In genomic region chr22:18115844-18116480, GRCh38 we compare ENCODE assay signal across 23 cellular contexts. TPM values are rescaled to one million over a fixed set of nuclear protein-coding genes. Genes with fewer than 3 reads are reported as not detected.
DNase-seq lines count a peak whose midpoint lies in the region; ATAC-seq, FAIRE-seq and TF ChIP-seq lines count a peak whose summit lies in the region.
"Had no signal": no experiment of that assay in that cellular context is flagged by ENCODE, and none has a peak within 500 bp of the region (broad histone marks: within the 10 kb centered on the region; RNA-seq: fewer than 3 reads in every experiment).

No MANE protein-coding gene starts in this region.

- CTCF ChIA-PET in K562 (lab: Yijun Ruan, JAX; ENCODE audit: low intra/inter-chr PET ratio) = no interaction called here

- BruUV-seq in K562 (replicated peaks; lab: Mats Ljungman, UMichigan) = no TSS peak

- WGBS in K562 (ENCODE audit: insufficient coverage, low coverage, missing lambda C conversion rate) = 31% methylated on average over 9 of the region's 9 CpGs

- H2AFZ ChIP-seq in K562 (ENCODE audit: low read depth, low read length) = no peak overlapping the region
- H2AFZ ChIP-seq: GM23338 had no signal

- TF ChIP-seq EP300 in K562 (IDR thresholded peaks at IDR 0.05; ENCODE audit: low read length) = no peak

- FAIRE-seq in K562 (lab: Jason Lieb, UNC) = no peak
- no peak for FAIRE-seq in RCC 7860 (lab: Jason Lieb, UNC)
- FAIRE-seq: GM18507 had no signal

- H3K9me1 ChIP-seq in K562 (ENCODE audit: control insufficient read depth, insufficient read depth, low read length) = no peaks in the 10 kb centered on the region

- POLR2A ChIA-PET in K562 (lab: Yijun Ruan, JAX) = interaction anchor here (0.9 kb wide), 1 partner anchor 9 kb away, joined by 3 read pairs; no protein-coding TSS in a partner anchor

- no peaks in the 10 kb centered on the region for H3K9me3 ChIP-seq in BLaER1 treated with 17β-estradiol and CSF1 and Interleukin-3, amounts not matched to agents 10 nM and 100 nM (replicated peaks in 1 of 11)
- H3K9me3 ChIP-seq in K562 (replicated peaks; ENCODE audit: control insufficient read depth, insufficient read depth, low read depth, low read length) (no peaks in the 10 kb centered on the region), right atrium auricular region (no peaks in the 10 kb centered on the region), gastrocnemius medialis (no peaks in the 10 kb centered on the region)

- intact Hi-C loops in K562 (cut with micrococcal nuclease) = no loop called here
- intact Hi-C loops in gastrocnemius medialis (cut with DNase I; ENCODE audit: low total_unique reads) = loop anchor here (10.0 kb wide), 2 partner anchors 741 to 1169 kb away; no protein-coding TSS in a partner anchor

- DNase-seq in K562 (ENCODE audit: extremely low read depth in 1 of 4, low spot score in 3 of 4) (no peak), right atrium auricular region (ENCODE audit: low spot score) (no peak), gastrocnemius medialis (peak; percentile 60 to 73), erythroblast (lab: John Stamatoyannopoulos, UW) (no peak), germinal center (ENCODE audit: low spot score) (no peak), RCC 7860 (ENCODE audit: low spot score) (no peak)
- DNase-seq: AML-193, COR-L47, DMS79 treated with DMSO at 0.1 percent for 48 hours, HCEC 1CT, Karpas-422, NCI-H1417, NCI-H1694 treated with DMSO at 0.1 percent for 48 hours, NCI-H2081 treated with DMSO at 0.1 percent for 48 hours, NCI-H2171 treated with DMSO at 0.1 percent for 48 hours, NCI-H526 treated with DMSO at 0.1 percent for 48 hours, OCI-M1 had no signal

- H4K20me1 ChIP-seq in BLaER1 treated with 17β-estradiol and CSF1 and Interleukin-3, amounts not matched to agents 10 nM and 100 nM = peaks cover 18 to 88% (median 53%) of the 10 kb centered on the region in 11 experiments; a peak in 21 of 22 replicates
- 0 out of 2 replicates have a peak, but pooled peaks cover 3% of the 10 kb centered on the region for H4K20me1 ChIP-seq in K562 (replicated peaks; ENCODE audit: control insufficient read depth, insufficient read depth, low read length)

- peak overlapping the region; percentile 48 to 97 (median 93) for H3K4me2 ChIP-seq in BLaER1 treated with 17β-estradiol and CSF1 and Interleukin-3, amounts not matched to agents 10 nM and 100 nM
- no peak overlapping the region for H3K4me2 ChIP-seq in K562 (ENCODE audit: insufficient read depth, low read length)
- H3K4me2 ChIP-seq: GM23338 had no signal

- H3K4me3 ChIP-seq in BLaER1 treated with 17β-estradiol and CSF1 and Interleukin-3, amounts not matched to agents 10 nM and 100 nM = no peak overlapping the region
- H3K4me3 ChIP-seq in K562 (no peak overlapping the region), right atrium auricular region (no peak overlapping the region), gastrocnemius medialis (peak overlapping the region in 1 of 4 donors; percentile 4)
- H3K4me3 ChIP-seq: GM23338, SK-N-MC had no signal

- H3K27ac ChIP-seq in BLaER1 treated with 17β-estradiol and CSF1 and Interleukin-3, amounts not matched to agents 10 nM and 100 nM = no peak overlapping the region
- H3K27ac ChIP-seq in K562 (ENCODE audit: extremely low read depth, low read depth, low read length) (no peak overlapping the region), right atrium auricular region (peak overlapping the region; percentile 83 to 90), gastrocnemius medialis (peak overlapping the region; percentile 87 to 97 (median 94))
- H3K27ac ChIP-seq: SK-N-MC had no signal

- H3K36me3 ChIP-seq in BLaER1 treated with 17β-estradiol and CSF1 and Interleukin-3, amounts not matched to agents 10 nM and 100 nM = no peaks in the 10 kb centered on the region
- H3K36me3 ChIP-seq in K562 (ENCODE audit: control insufficient read depth, insufficient read depth, low read length) = no peaks in the 10 kb centered on the region
- no peaks in the 10 kb centered on the region for H3K36me3 ChIP-seq in right atrium auricular region
- H3K36me3 ChIP-seq in gastrocnemius medialis = no peaks in the 10 kb centered on the region

- in situ Hi-C loops in K562 (cut with MboI) = no loop called here
- in situ Hi-C loops in gastrocnemius medialis (cut with MboI; ENCODE audit: low sequenced_read_pairs in 4 of 4) = no loop called here

- H3K4me1 ChIP-seq in BLaER1 treated with 17β-estradiol and CSF1 and Interleukin-3, amounts not matched to agents 10 nM and 100 nM = peaks cover 63 to 99% (median 93%) of the 10 kb centered on the region in 10 experiments
- H3K4me1 ChIP-seq in K562 (replicated peaks in 1 of 2; ENCODE audit: control insufficient read depth in 2 of 2, insufficient read depth in 2 of 2, low read length in 2 of 2) (peaks cover 0 to 8% of the 10 kb centered on the region in 2 experiments; a peak in 1 of 5 replicates), right atrium auricular region (peaks cover 0 to 63% of the 10 kb centered on the region in 2 donors), gastrocnemius medialis (peaks cover 91 to 98% of the 10 kb centered on the region in 2 donors)

- no peak for TF ChIP-seq POLR2A in K562 (conservative IDR thresholded peaks at IDR 0.05)
- peak; percentile 68 to 71 for TF ChIP-seq POLR2A in gastrocnemius medialis (IDR thresholded peaks at IDR 0.05)
- no peak for TF ChIP-seq POLR2A in erythroblast (IDR thresholded peaks at IDR 0.05; ENCODE audit: low read length)

- ATAC-seq in K562 (no peak), gastrocnemius medialis (peak; percentile 43 to 57), esophagus mucosa (no peak)
- ATAC-seq: GM23338 had no signal

- H3K79me2 ChIP-seq in K562 (ENCODE audit: control insufficient read depth, insufficient read depth, low read length) = no peaks in the 10 kb centered on the region

- H3K27me3 ChIP-seq in BLaER1 treated with 17β-estradiol and CSF1 and Interleukin-3, amounts not matched to agents 10 nM and 100 nM = peaks cover 16 to 99% (median 24%) of the 10 kb centered on the region in 11 experiments
- H3K27me3 ChIP-seq in K562 (ENCODE audit: control insufficient read depth in 2 of 2, insufficient read depth in 2 of 2, low read length in 2 of 2) (peaks cover 15 to 55% of the 10 kb centered on the region in 2 experiments; a peak in 3 of 5 replicates), right atrium auricular region (no peaks in the 10 kb centered on the region), gastrocnemius medialis (no peaks in the 10 kb centered on the region)

- TF ChIP-seq CTCF in K562 (IDR thresholded peaks at IDR 0.05 in 2 of 3, conservative IDR thresholded peaks at IDR 0.05 in 1 of 3; ENCODE audit: insufficient read depth in 2 of 3, low read depth in 1 of 3, low read length in 3 of 3) (no peak), right atrium auricular region (IDR thresholded peaks at IDR 0.05) (no peak), gastrocnemius medialis (IDR thresholded peaks at IDR 0.05 in 4 of 5, conservative IDR thresholded peaks at IDR 0.05 in 1 of 5) (no peak)

- TF ChIP-seq RAD21 in K562 (CRISPR knock-in tag; conservative IDR thresholded peaks at IDR 0.05 in 1 of 2, IDR thresholded peaks at IDR 0.05 in 1 of 2) = no peak

- H3K9ac ChIP-seq in BLaER1 treated with 17β-estradiol and CSF1 and Interleukin-3, amounts not matched to agents 10 nM and 100 nM = no peak overlapping the region
- H3K9ac ChIP-seq in K562 (ENCODE audit: insufficient read depth in 1 of 2, low read depth in 2 of 2, low read length in 2 of 2) = no peak overlapping the region

RNA-seq across cellular contexts. Expression of gene TUBA8, which starts 5.4 kb away (rescaled TPM):
- total RNA-seq in K562 (2011; cell fraction: chromatin; rRNA removed; ENCODE audit: low replicate concordance) = 1.1 and 2.5 TPM in 2 replicates
- total RNA-seq in K562 (2011; cell fraction: nucleolus; rRNA removed) = 0.79 and 1.7 TPM in 2 replicates
- total RNA-seq in K562 (2011; cell fraction: nucleoplasm; rRNA removed) = 1.1 and 1.3 TPM in 2 replicates
- 0.73 and 0.78 TPM in 2 replicates for total RNA-seq in K562 (2014; rRNA removed)
- 0.48 and 0.65 TPM in 2 replicates for total RNA-seq in K562 (2014; rRNA removed; fragmentation: Illumina TruSeq; extraction: Trizol)
- 0.53 and 0.76 TPM in 2 replicates for total RNA-seq in K562 (2015; rRNA removed; fragmentation: Illumina TruSeq; extraction: Trizol)
- total RNA-seq in K562 (2021) = 1.0 and 1.4 TPM in 2 replicates
- polyA plus RNA-seq in K562 (2011; rRNA removed) = 0.65 and 1.2 TPM in 2 replicates
- 1.0 and 2.3 TPM in 2 replicates for polyA plus RNA-seq in K562 (2011; cell fraction: cytosol; rRNA removed)
- polyA plus RNA-seq in K562 (2011; cell fraction: nucleus; rRNA removed) = 2.6 and 3.3 TPM in 2 replicates
- polyA plus RNA-seq in K562 (2012) = 0.13 and 0.28 TPM in 2 replicates
- 0.86 and 1.1 TPM in 2 replicates for polyA plus RNA-seq in K562 (2014; fragmentation: Illumina TruSeq; extraction: Trizol)
- polyA plus RNA-seq in K562 (2014; fragmentation: Nextera tagmentation; extraction: Ambion mirVana) = under 1 TPM; 0.07 to 0.28 TPM
- polyA plus RNA-seq in K562 (2014; rRNA removed) = 0.60 and 1.3 TPM in 2 replicates
- 0.51 and 0.56 TPM in 2 replicates for polyA minus RNA-seq in K562 (2011; rRNA and poly(A)+ RNA removed)
- polyA minus RNA-seq in K562 (2011; cell fraction: cytosol; rRNA and poly(A)+ RNA removed) = 0.91 TPM in 1 of 2 replicates, not detected in the other
- polyA minus RNA-seq in K562 (2011; cell fraction: nucleus; rRNA and poly(A)+ RNA removed) = 0.11 and 0.40 TPM in 2 replicates
- 10 to 100 TPM; 67.1 to 97.3 TPM for total RNA-seq in right atrium auricular region
- 100 to 1,000 TPM in 1 of 4 donors, 10 to 100 TPM in 3; 57.8 to 114 (median 77.7) TPM for total RNA-seq in gastrocnemius medialis
- 0.68 TPM for total RNA-seq in esophagus mucosa
- total RNA-seq: MCF 10A had no signal

RNA-seq across cellular contexts. Expression of gene USP18, which starts 34.0 kb away (rescaled TPM):
- 0.19 and 0.21 TPM in 2 replicates for total RNA-seq in K562 (2011; cell fraction: chromatin; rRNA removed; ENCODE audit: low replicate concordance)
- total RNA-seq in K562 (2011; cell fraction: nucleolus; rRNA removed) = 0.26 and 0.33 TPM in 2 replicates
- total RNA-seq in K562 (2011; cell fraction: nucleoplasm; rRNA removed) = 0.29 TPM in 1 of 2 replicates, not detected in the other
- 1.2 TPM in 2 replicates for total RNA-seq in K562 (2014; rRNA removed)
- 0.26 and 0.73 TPM in 2 replicates for total RNA-seq in K562 (2014; rRNA removed; fragmentation: Illumina TruSeq; extraction: Trizol)
- 0.76 and 0.79 TPM in 2 replicates for total RNA-seq in K562 (2015; rRNA removed; fragmentation: Illumina TruSeq; extraction: Trizol)
- 0.62 and 0.63 TPM in 2 replicates for total RNA-seq in K562 (2021)
- polyA plus RNA-seq in K562 (2011; rRNA removed) = 0.38 and 0.56 TPM in 2 replicates
- polyA plus RNA-seq in K562 (2011; cell fraction: cytosol; rRNA removed) = 0.31 and 0.48 TPM in 2 replicates
- polyA plus RNA-seq in K562 (2011; cell fraction: nucleus; rRNA removed) = 0.24 and 0.50 TPM in 2 replicates
- polyA plus RNA-seq in K562 (2012) = 1.3 and 2.6 TPM in 2 replicates
- 0.85 and 0.87 TPM in 2 replicates for polyA plus RNA-seq in K562 (2014; fragmentation: Illumina TruSeq; extraction: Trizol)
- polyA plus RNA-seq in K562 (2014; fragmentation: Nextera tagmentation; extraction: Ambion mirVana) = under 1 TPM; 0.30 to 0.55 TPM
- 0.56 and 0.65 TPM in 2 replicates for polyA plus RNA-seq in K562 (2014; rRNA removed)
- polyA minus RNA-seq in K562 (2011; rRNA and poly(A)+ RNA removed) = 0.36 and 0.63 TPM in 2 replicates
- not detected in 2 replicates for polyA minus RNA-seq in K562 (2011; cell fraction: cytosol; rRNA and poly(A)+ RNA removed)
- polyA minus RNA-seq in K562 (2011; cell fraction: nucleus; rRNA and poly(A)+ RNA removed) = not detected in 2 replicates
- total RNA-seq in right atrium auricular region = 1 to 10 TPM; 2.2 to 3.6 TPM
- 1 to 10 TPM; 1.1 to 4.8 (median 2.9) TPM for total RNA-seq in gastrocnemius medialis
- 3.3 TPM for total RNA-seq in esophagus mucosa

RNA-seq across cellular contexts. Expression of gene PEX26, which starts 38.2 kb away (rescaled TPM):
- 19.0 and 32.2 TPM in 2 replicates for total RNA-seq in K562 (2011; cell fraction: chromatin; rRNA removed; ENCODE audit: low replicate concordance)
- 21.4 and 24.3 TPM in 2 replicates for total RNA-seq in K562 (2011; cell fraction: nucleolus; rRNA removed)
- total RNA-seq in K562 (2011; cell fraction: nucleoplasm; rRNA removed) = 22.4 and 37.3 TPM in 2 replicates
- 17.4 and 23.3 TPM in 2 replicates for total RNA-seq in K562 (2014; rRNA removed)
- 14.4 and 15.6 TPM in 2 replicates for total RNA-seq in K562 (2014; rRNA removed; fragmentation: Illumina TruSeq; extraction: Trizol)
- 12.6 and 13.3 TPM in 2 replicates for total RNA-seq in K562 (2015; rRNA removed; fragmentation: Illumina TruSeq; extraction: Trizol)
- total RNA-seq in K562 (2021) = 35.8 and 39.6 TPM in 2 replicates
- 19.0 and 21.9 TPM in 2 replicates for polyA plus RNA-seq in K562 (2011; rRNA removed)
- 21.6 and 31.5 TPM in 2 replicates for polyA plus RNA-seq in K562 (2011; cell fraction: cytosol; rRNA removed)
- polyA plus RNA-seq in K562 (2011; cell fraction: nucleus; rRNA removed) = 17.8 and 23.4 TPM in 2 replicates
- 18.4 and 21.4 TPM in 2 replicates for polyA plus RNA-seq in K562 (2012)
- polyA plus RNA-seq in K562 (2014; fragmentation: Illumina TruSeq; extraction: Trizol) = 20.5 and 21.0 TPM in 2 replicates
- under 1 TPM; 0.35 to 0.72 TPM for polyA plus RNA-seq in K562 (2014; fragmentation: Nextera tagmentation; extraction: Ambion mirVana)
- 19.5 and 23.1 TPM in 2 replicates for polyA plus RNA-seq in K562 (2014; rRNA removed)
- 14.3 and 21.6 TPM in 2 replicates for polyA minus RNA-seq in K562 (2011; rRNA and poly(A)+ RNA removed)
- polyA minus RNA-seq in K562 (2011; cell fraction: cytosol; rRNA and poly(A)+ RNA removed) = 12.3 and 19.2 TPM in 2 replicates
- polyA minus RNA-seq in K562 (2011; cell fraction: nucleus; rRNA and poly(A)+ RNA removed) = 8.6 and 12.6 TPM in 2 replicates
- total RNA-seq in right atrium auricular region = 10 to 100 TPM; 15.1 to 18.4 TPM
- 10 to 100 TPM; 16.4 to 24.7 (median 16.8) TPM for total RNA-seq in gastrocnemius medialis
- total RNA-seq in esophagus mucosa = 28.8 TPM

Comparison
In these comparisons a context has a peak if more than half of its experiments do, and no peak if none do; other contexts are left out.
1. H3K27ac ChIP-seq: peak in right atrium auricular region (2 of 2) and gastrocnemius medialis (4 of 4); none in BLaER1 treated with 17β-estradiol and CSF1 and Interleukin-3, amounts not matched to agents 10 nM and 100 nM (0 of 11) and K562 (single experiment).
2. ATAC-seq: peak in gastrocnemius medialis (2 of 2); none in K562 (single experiment) and esophagus mucosa (single experiment).
3. DNase-seq: peak in gastrocnemius medialis (2 of 2); none in K562 (0 of 4), right atrium auricular region (single experiment), erythroblast (0 of 2), germinal center (single experiment) and RCC 7860 (single experiment).
4. POLR2A ChIP-seq: peak in gastrocnemius medialis (2 of 2); none in K562 (single experiment) and erythroblast (single experiment).
5. RNA of gene TUBA8, which starts 5.4 kb away (total RNA-seq): 67.1 to 97.3 TPM in right atrium auricular region and 57.8 to 114 TPM in gastrocnemius medialis; 0.48 to 2.5 TPM in K562 and 0.68 TPM in esophagus mucosa (single experiment); every median in the first group is over 10 times any median in the second.